ENCODE assay signal across 20 cellular contexts in the genomic region with DNA sequence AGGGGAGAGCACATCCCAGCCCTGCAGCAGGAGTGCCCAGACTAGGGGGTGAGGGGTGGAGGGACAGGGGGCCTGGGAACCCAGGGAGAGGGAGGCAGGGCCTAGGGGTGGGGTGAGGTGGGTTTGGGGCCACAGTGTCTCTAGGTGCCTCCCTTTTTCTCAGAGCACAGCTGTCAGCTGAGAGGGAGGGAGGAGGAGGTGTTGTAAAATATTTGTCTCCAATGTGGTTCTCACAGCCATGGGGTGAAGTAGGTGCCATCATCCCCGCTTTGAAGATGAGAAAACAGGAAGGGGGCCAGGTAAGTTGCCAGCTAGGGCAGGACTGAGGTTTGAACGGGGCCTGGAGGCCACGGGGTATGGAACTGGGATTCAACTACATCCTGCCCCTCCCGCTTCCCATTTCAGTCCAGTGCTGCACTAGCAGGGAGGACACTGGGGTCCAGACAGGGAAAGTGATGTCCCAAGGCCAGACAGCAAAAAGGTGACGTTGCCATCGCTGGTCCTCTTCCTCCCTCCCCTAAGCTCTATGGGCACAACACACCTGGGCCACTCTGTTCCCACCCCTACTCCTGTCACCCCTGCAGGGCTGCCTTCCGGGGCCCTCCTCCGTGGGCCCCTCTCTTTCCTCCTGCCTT. TPM values are rescaled to one million over a fixed set of nuclear protein-coding genes. Genes with fewer than 3 reads are reported as not detected.
DNase-seq lines count a peak whose midpoint lies in the region; ATAC-seq and TF ChIP-seq lines count a peak whose summit lies in the region.
"Had no signal": no experiment of that assay in that cellular context is flagged by ENCODE, and none has a peak within 500 bp of the region (broad histone marks: within the 10 kb centered on the region; RNA-seq: fewer than 3 reads in every experiment).

No MANE protein-coding gene starts in this region.

- no peaks in the 10 kb centered on the region for H3K27me3 ChIP-seq in MM.1S (replicated peaks; ENCODE audit: insufficient read depth, low read length)
- H3K27me3 ChIP-seq: colonic mucosa had no signal

- H3K79me2 ChIP-seq in MM.1S (ENCODE audit: low read length): peaks cover 11% of the 10 kb centered on the region

- no peak for ATAC-seq in HG03280 (IDR thresholded peaks at IDR 0.05; ENCODE audit: unreplicated experiment)

- no peak overlapping the region for H3K9ac ChIP-seq in MM.1S (ENCODE audit: low read length)

- no peak overlapping the region for H3K27ac ChIP-seq in MM.1S (ENCODE audit: low read length)
- H3K27ac ChIP-seq: colonic mucosa, tibial artery had no signal

- H3K4me3 Mint-ChIP-seq in activated naive CD4-positive, alpha-beta T cell treated with anti-CD3 and anti-CD28 coated beads, Interleukin-2, amount 10 ng/mL, durations not matched to agents 7 days and 5 days: peak overlapping the region; percentile 47
- peak overlapping the region; percentile 25 for H3K4me3 Mint-ChIP-seq in activated naive CD8-positive, alpha-beta T cell treated with anti-CD3 and anti-CD28 coated beads for 36 hours
- H3K4me3 Mint-ChIP-seq: stimulated activated naive B cell treated with anti-CD40 and anti-IgM and Interleukin-4, amounts not matched to agents 10 μg/mL and 1 μg/mL and 100 μg/mL, for 72 hours had no signal

- H3F3A ChIP-seq in MM.1S (ENCODE audit: insufficient read depth, low read length): peaks cover 7% of the 10 kb centered on the region; the same call in 1 of the 2 replicates

- TF ChIP-seq CTCF in MM.1S (IDR thresholded peaks at IDR 0.05; ENCODE audit: low read length): no peak

- no peaks in the 10 kb centered on the region for H3K36me3 ChIP-seq in MM.1S (replicated peaks; ENCODE audit: insufficient read depth, low read length)
- H3K36me3 ChIP-seq: colonic mucosa, tibial artery had no signal

- no peaks in the 10 kb centered on the region for H3K9me3 ChIP-seq in MM.1S (replicated peaks; ENCODE audit: insufficient read depth, low read length)
- H3K9me3 ChIP-seq: colonic mucosa, tibial artery had no signal

- peaks cover under 1% of the 10 kb centered on the region for H3K27me3 Mint-ChIP-seq in activated naive CD4-positive, alpha-beta T cell treated with anti-CD3 and anti-CD28 coated beads, Interleukin-2, amount 10 ng/mL, durations not matched to agents 7 days and 5 days
- H3K27me3 Mint-ChIP-seq in activated naive CD8-positive, alpha-beta T cell treated with anti-CD3 and anti-CD28 coated beads for 36 hours: peaks cover 4% of the 10 kb centered on the region

- no peak overlapping the region for H2AFZ ChIP-seq in MM.1S (ENCODE audit: low read length)

- no peaks in the 10 kb centered on the region for H3K9me2 ChIP-seq in MM.1S (replicated peaks; ENCODE audit: insufficient read depth, low read length)

- intact Hi-C loops in posterior vena cava (cut with DNase I): no loop called here

- no peak overlapping the region for H3K4me3 ChIP-seq in MM.1S (ENCODE audit: low read length)
- H3K4me3 ChIP-seq: colonic mucosa, tibial artery had no signal

- H3K4me1 ChIP-seq in MM.1S (ENCODE audit: low read length): peaks cover 13% of the 10 kb centered on the region
- H3K4me1 ChIP-seq: colonic mucosa, tibial artery had no signal

- H4K20me1 ChIP-seq in MM.1S (ENCODE audit: insufficient read depth, low read length): no peaks in the 10 kb centered on the region

- no peaks in the 10 kb centered on the region for H3K9me3 Mint-ChIP-seq in activated naive CD4-positive, alpha-beta T cell treated with anti-CD3 and anti-CD28 coated beads, Interleukin-2, amount 10 ng/mL, durations not matched to agents 7 days and 5 days
- H3K9me3 Mint-ChIP-seq in activated naive CD8-positive, alpha-beta T cell treated with anti-CD3 and anti-CD28 coated beads for 36 hours: no peaks in the 10 kb centered on the region
- H3K9me3 Mint-ChIP-seq: activated T-helper 2 cell treated with anti-CD3 and anti-CD28 coated beads, Interferon-gamma antibody, Interleukin-2, Interleukin-4, amounts not matched to agents 10 μg/mL and 5 μg/mL and 100 μg/mL, durations not matched to agents 14 hours and 24 hours and 36 hours; stimulated activated naive B cell treated with anti-CD40 and anti-IgM and Interleukin-4, amounts not matched to agents 10 μg/mL and 1 μg/mL and 100 μg/mL, for 72 hours had no signal

- peak overlapping the region; percentile 64 for H3K27ac Mint-ChIP-seq in activated naive CD4-positive, alpha-beta T cell treated with anti-CD3 and anti-CD28 coated beads, Interleukin-2, amount 10 ng/mL, durations not matched to agents 7 days and 5 days
- H3K27ac Mint-ChIP-seq in activated naive CD8-positive, alpha-beta T cell treated with anti-CD3 and anti-CD28 coated beads for 36 hours: peak overlapping the region; percentile 74
- H3K27ac Mint-ChIP-seq: stimulated activated naive B cell treated with anti-CD40 and anti-IgM and Interleukin-4, amounts not matched to agents 10 μg/mL and 1 μg/mL and 100 μg/mL, for 72 hours had no signal

- peak; percentile 32 for DNase-seq in activated naive CD4-positive, alpha-beta T cell treated with anti-CD3 and anti-CD28 coated beads, Interleukin-2, amount 10 ng/mL, durations not matched to agents 7 days and 5 days
- DNase-seq in activated naive CD4-positive, alpha-beta T cell treated with anti-CD3 and anti-CD28 coated beads, Interleukin-2, amount 50 U/mL, for 16 hours: no peak
- DNase-seq in MM.1S: no peak
- no peak for DNase-seq in activated naive CD8-positive, alpha-beta T cell treated with anti-CD3 and anti-CD28 coated beads for 36 hours
- peak; percentile 35 for DNase-seq in posterior vena cava (ENCODE audit: low spot score)
- no peak for DNase-seq in stimulated activated CD4-positive, alpha-beta T cell treated with anti-CD3 and anti-CD28 coated beads, Interleukin-1b, Interleukin-23, amount 100 ng/mL, for 48 hours
- DNase-seq in HUDEP-2 (lab: John Stamatoyannopoulos, UW; ENCODE audit: unreplicated experiment in 76 of 76): no peak
- DNase-seq: activated CD4-positive, alpha-beta T cell treated with anti-CD3 and anti-CD28 coated beads, Interleukin-2, amount 50 U/mL, for 48 hours; colonic mucosa; KBM-7; NCI-H2029 treated with DMSO at 0.1 percent for 48 hours; NCI-H510A; right cardiac atrium; stimulated activated CD4-positive, alpha-beta T cell treated with anti-CD3 and anti-CD28 coated beads, Interleukin-15, amount 100 ng/mL, for 24 hours; stimulated activated naive B cell treated with anti-CD40 and anti-IgM and Interleukin-4, amounts not matched to agents 10 μg/mL and 1 μg/mL and 100 μg/mL, for 72 hours; tibial artery had no signal

- H3K4me2 ChIP-seq in MM.1S (ENCODE audit: low read depth, low read length): peak overlapping the region; percentile 83; the same call in 1 of the 2 replicates

- CTCF ChIA-PET in activated naive CD4-positive, alpha-beta T cell treated with anti-CD3 and anti-CD28 coated beads, Interleukin-2, amount 10 ng/mL, durations not matched to agents 7 days and 5 days (lab: Charles Lee): no interaction called here

- peaks cover 39% of the 10 kb centered on the region for H3K4me1 Mint-ChIP-seq in activated naive CD4-positive, alpha-beta T cell treated with anti-CD3 and anti-CD28 coated beads, Interleukin-2, amount 10 ng/mL, durations not matched to agents 7 days and 5 days
- peaks cover 30% of the 10 kb centered on the region for H3K4me1 Mint-ChIP-seq in activated naive CD8-positive, alpha-beta T cell treated with anti-CD3 and anti-CD28 coated beads for 36 hours

- no peaks in the 10 kb centered on the region for H3K36me3 Mint-ChIP-seq in activated naive CD4-positive, alpha-beta T cell treated with anti-CD3 and anti-CD28 coated beads, Interleukin-2, amount 10 ng/mL, durations not matched to agents 7 days and 5 days
- no peaks in the 10 kb centered on the region for H3K36me3 Mint-ChIP-seq in activated naive CD8-positive, alpha-beta T cell treated with anti-CD3 and anti-CD28 coated beads for 36 hours
- H3K36me3 Mint-ChIP-seq: stimulated activated naive B cell treated with anti-CD40 and anti-IgM and Interleukin-4, amounts not matched to agents 10 μg/mL and 1 μg/mL and 100 μg/mL, for 72 hours had no signal

RNA-seq across cellular contexts. Expression of a gene that starts 20.3 kb away (rescaled TPM):
- total RNA-seq in activated naive CD8-positive, alpha-beta T cell treated with anti-CD3 and anti-CD28 coated beads for 36 hours: under 1 TPM; 0.19 to 0.28 TPM
- total RNA-seq in posterior vena cava: under 1 TPM in 1 of 2 donors, not detected in 1; 0.09 TPM
- total RNA-seq: activated T-helper 2 cell treated with anti-CD3 and anti-CD28 coated beads, Interferon-gamma antibody, Interleukin-2, Interleukin-4, amounts not matched to agents 10 μg/mL and 5 μg/mL and 100 μg/mL, durations not matched to agents 14 hours and 24 hours and 36 hours; osteoblast; RPMI7951 had no signal

Comparison
In these comparisons a context has a peak if more than half of its experiments do, and no peak if none do; other contexts are left out.
1. DNase-seq: peak in activated naive CD4-positive, alpha-beta T cell treated with anti-CD3 and anti-CD28 coated beads, Interleukin-2, amount 10 ng/mL, durations not matched to agents 7 days and 5 days (single experiment) and posterior vena cava (single experiment); none in activated naive CD4-positive, alpha-beta T cell treated with anti-CD3 and anti-CD28 coated beads, Interleukin-2, amount 50 U/mL, for 16 hours (single experiment), MM.1S (single experiment), activated naive CD8-positive, alpha-beta T cell treated with anti-CD3 and anti-CD28 coated beads for 36 hours (single experiment), stimulated activated CD4-positive, alpha-beta T cell treated with anti-CD3 and anti-CD28 coated beads, Interleukin-1b, Interleukin-23, amount 100 ng/mL, for 48 hours (single experiment) and HUDEP-2 (0 of 76).